Comparison of ENCODE assay signal across 24 cellular contexts in genomic region chr7:122273117-122273516, GRCh38.
"Had no signal": no experiment of that assay in that cellular context is flagged by ENCODE, and none has a peak within 500 bp of the region (broad histone marks: within the 10 kb centered on the region; RNA-seq: fewer than 3 reads in every experiment).

No MANE protein-coding gene starts in this region.

- H3K9ac ChIP-seq: parathyroid adenoma had no signal

- H3K27me3 ChIP-seq: body of pancreas, gastroesophageal sphincter, neutrophil, stomach, suprapubic skin, transverse colon had no signal

- H3K27ac ChIP-seq: body of pancreas, cardiac muscle cell, epithelial cell of prostate, gastroesophageal sphincter, neutrophil, parathyroid adenoma, stomach, suprapubic skin, transverse colon, WERI-Rb-1 had no signal

- H3K4me1 ChIP-seq: body of pancreas, gastroesophageal sphincter, parathyroid adenoma, stomach, suprapubic skin, transverse colon had no signal

- DNase-seq: activated CD4-positive, alpha-beta T cell treated with anti-CD3 and anti-CD28 coated beads, Interleukin-2, amount 10 ng/mL, durations not matched to agents 7 days and 5 days; activated CD4-positive, CD25-positive, alpha-beta regulatory T cell treated with anti-CD3 and anti-CD28 coated beads, Interleukin-2, amount 50 U/mL, for 72 hours; activated CD8-positive, alpha-beta memory T cell treated with anti-CD3 and anti-CD28 coated beads, Interleukin-2, amount 10 ng/mL, durations not matched to agents 7 days and 5 days; activated CD8-positive, alpha-beta T cell treated with anti-CD3 and anti-CD28 coated beads for 36 hours; activated gamma-delta T cell treated with Interleukin-2 at 50 U/mL for 16 hours; activated T-cell treated with anti-CD3 and anti-CD28 coated beads for 4 hours; anterior cingulate cortex; body of pancreas; cortex of kidney; head of caudate nucleus; left ventricle myocardium superior; stimulated activated CD4-positive, alpha-beta T cell treated with anti-CD3 and anti-CD28 coated beads, Interleukin-15, amount 100 ng/mL, for 24 hours; stomach; transverse colon; WERI-Rb-1 had no signal

- ATAC-seq: activated CD8-positive, alpha-beta memory T cell treated with anti-CD3 and anti-CD28 coated beads, Interleukin-2, amount 10 ng/mL, durations not matched to agents 7 days and 5 days; activated CD8-positive, alpha-beta T cell treated with anti-CD3 and anti-CD28 coated beads for 36 hours; body of pancreas; gastroesophageal sphincter; left ventricle myocardium superior; sciatic nerve; stimulated activated memory B cell treated with anti-CD40 and anti-IgM and Interleukin-4, amounts not matched to agents 10 μg/mL and 1 μg/mL and 100 μg/mL, for 72 hours had no signal

- H3K4me2 ChIP-seq: smooth muscle cell had no signal

- H3K36me3 ChIP-seq: cardiac muscle cell, gastroesophageal sphincter, neutrophil, stomach, suprapubic skin, transverse colon, WERI-Rb-1 had no signal

- H2AFZ ChIP-seq: parathyroid adenoma had no signal

- H3K4me3 ChIP-seq: body of pancreas, cardiac muscle cell, gastroesophageal sphincter, smooth muscle cell, stomach, suprapubic skin, transverse colon had no signal

- H3K79me2 ChIP-seq: parathyroid adenoma had no signal
